In the genomic region with DNA sequence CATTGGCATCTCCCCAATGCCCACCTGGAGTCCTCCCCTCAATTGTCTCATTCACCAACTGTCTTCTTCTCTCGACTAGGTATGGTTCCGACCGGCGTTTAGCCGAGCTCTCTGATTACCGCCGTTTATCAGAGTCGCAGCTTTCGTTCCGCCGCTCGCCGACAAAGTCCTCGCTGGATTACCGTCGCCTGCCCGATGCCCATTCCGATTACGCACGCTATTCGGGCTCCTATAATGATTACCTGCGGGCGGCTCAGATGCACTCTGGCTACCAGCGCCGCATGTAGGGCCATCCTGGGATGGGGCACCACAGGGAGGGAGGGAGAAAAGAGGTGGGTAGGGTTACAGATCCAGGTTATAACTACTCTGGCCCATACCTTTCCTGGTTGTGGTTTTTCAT, we compare ENCODE assay signal across 22 cellular contexts. TPM values are rescaled to one million over a fixed set of nuclear protein-coding genes. Genes with fewer than 3 reads are reported as not detected.
"Had no signal": no experiment of that assay in that cellular context is flagged by ENCODE, and none has a peak within 500 bp of the region (broad histone marks: within the 10 kb centered on the region; RNA-seq: fewer than 3 reads in every experiment).

No MANE protein-coding gene starts in this region.

- H3K9me3 ChIP-seq: gastrocnemius medialis, left lung, lower lobe of right lung, pancreas, prostate gland, right lobe of liver, spleen, tibial artery, upper lobe of right lung, vagina had no signal

- H3K4me3 ChIP-seq: coronary artery, gastrocnemius medialis, left lung, lower lobe of right lung, pancreas, prostate gland, right lobe of liver, spleen, tibial artery, upper lobe of right lung, vagina had no signal

- H3K4me3 Mint-ChIP-seq: memory B cell, mesothelial cell of epicardium, nephron had no signal

- H3K27ac Mint-ChIP-seq: memory B cell, mesothelial cell of epicardium, nephron had no signal

- H3K9me3 Mint-ChIP-seq: memory B cell, mesothelial cell of epicardium, nephron had no signal

- FAIRE-seq: pancreas had no signal

- H3K27me3 ChIP-seq: gastrocnemius medialis, left lung, pancreas, right lobe of liver, spleen, tibial artery, upper lobe of right lung, vagina had no signal

- H3K27ac ChIP-seq: coronary artery, gastrocnemius medialis, left lung, lower lobe of right lung, pancreas, prostate gland, right lobe of liver, spleen, tibial artery, upper lobe of right lung, vagina had no signal

- H3K27me3 Mint-ChIP-seq: memory B cell had no signal

- ATAC-seq: gastrocnemius medialis, left lung had no signal

- DNase-seq: effector CD4-positive, alpha-beta T cell; gastrocnemius medialis; islet precursor cell; left lung; lower lobe of right lung; occipital lobe; pancreas; right lobe of liver; spleen; stimulated activated CD4-positive, alpha-beta T cell treated with anti-CD3 and anti-CD28 coated beads, Interleukin-15, amount 100 ng/mL, for 24 hours; stimulated activated CD4-positive, alpha-beta T cell treated with anti-CD3 and anti-CD28 coated beads, Interleukin-1b, Interleukin-23, amount 100 ng/mL, for 48 hours; stimulated activated CD4-positive, alpha-beta T cell treated with anti-CD3 and anti-CD28 coated beads, Interleukin-4, amount 100 ng/mL, for 24 hours; stimulated activated naive CD4-positive, alpha-beta T cell; tibial artery; upper lobe of right lung had no signal

RNA-seq across cellular contexts. Expression of a gene that starts 33.5 kb away (rescaled TPM):
- total RNA-seq: skeletal muscle tissue had no signal
